18 cellular contexts compared by ENCODE assay signal in genomic region chr1:60916926-60917325, GRCh38.
DNase-seq lines count a peak whose midpoint lies in the region; ATAC-seq, FAIRE-seq and TF ChIP-seq lines count a peak whose summit lies in the region.
"Had no signal": no experiment of that assay in that cellular context is flagged by ENCODE, and none has a peak within 500 bp of the region (broad histone marks: within the 10 kb centered on the region; RNA-seq: fewer than 3 reads in every experiment).

No MANE protein-coding gene starts in this region.

- DNase-seq in DMS 273 treated with DMSO at 0.1 percent for 48 hours (lab: John Stamatoyannopoulos, UW): peak; percentile 91
- peak; percentile 28 for DNase-seq in NCI-H2107 (lab: John Stamatoyannopoulos, UW)
- DNase-seq in NCI-H524 (lab: John Stamatoyannopoulos, UW): peak; percentile 93 to 98
- DNase-seq in neural progenitor cell (ENCODE audit: low spot score): peak; percentile 85
- DNase-seq in NCI-H1105 (lab: John Stamatoyannopoulos, UW): no peak
- no peak for DNase-seq in GM13976 (ENCODE audit: low spot score)
- DNase-seq in pancreas: no peak
- DNase-seq: Calu3; CD4-positive, alpha-beta memory T cell; DMS79 treated with DMSO at 0.1 percent for 48 hours; NCI-H146; NCI-H526; SW 1271 had no signal

- intact Hi-C loops in pancreas (cut with DNase I): no loop called here

- H4K20me1 ChIP-seq in neural progenitor cell (ENCODE audit: low read depth): peaks cover 14% of the 10 kb centered on the region

- H3K4me3 Mint-ChIP-seq in neural progenitor cell: no peak overlapping the region
- H3K4me3 Mint-ChIP-seq: CD4-positive, alpha-beta memory T cell; GM23338 had no signal

- no peak for ATAC-seq in pancreas
- ATAC-seq: GM12878, GM23338 had no signal

- H3K36me3 ChIP-seq in neural progenitor cell (no peaks in the 10 kb centered on the region), pancreas (no peaks in the 10 kb centered on the region)
- H3K36me3 ChIP-seq: SJSA1 had no signal

- H3K4me2 ChIP-seq in neural progenitor cell: peak overlapping the region; percentile 52
- H3K4me2 ChIP-seq: GM23338 had no signal

- H3K27me3 Mint-ChIP-seq in neural progenitor cell (ENCODE audit: insufficient read depth, low read depth): peaks cover 22% of the 10 kb centered on the region

- H3K4me1 Mint-ChIP-seq in neural progenitor cell: peaks cover 41% of the 10 kb centered on the region
- H3K4me1 Mint-ChIP-seq: CD4-positive, alpha-beta memory T cell had no signal

- no peaks in the 10 kb centered on the region for H3K36me3 Mint-ChIP-seq in neural progenitor cell
- H3K36me3 Mint-ChIP-seq: CD4-positive, alpha-beta memory T cell had no signal

- peaks cover 4% of the 10 kb centered on the region for H3K9me3 Mint-ChIP-seq in neural progenitor cell
- H3K9me3 Mint-ChIP-seq: GM23338 had no signal

- H3K27ac Mint-ChIP-seq in neural progenitor cell: no peak overlapping the region
- H3K27ac Mint-ChIP-seq: CD4-positive, alpha-beta memory T cell; GM23338 had no signal

- H3K27me3 ChIP-seq in neural progenitor cell (peaks cover 46% of the 10 kb centered on the region), pancreas (no peaks in the 10 kb centered on the region)
- H3K27me3 ChIP-seq: SJSA1 had no signal

- in situ Hi-C loops in GM13976 (cut with MboI; ENCODE audit: low sequenced_read_pairs, unreplicated experiment): no loop called here

- H3K27ac ChIP-seq in neural progenitor cell: no peak overlapping the region
- H3K27ac ChIP-seq in pancreas: no peak overlapping the region
- H3K27ac ChIP-seq: SJSA1 had no signal

- H2AFZ ChIP-seq in neural progenitor cell (replicated peaks): no peak overlapping the region

- no peak overlapping the region for H3K9ac ChIP-seq in neural progenitor cell

- H3K4me1 ChIP-seq in neural progenitor cell (peaks cover 44% of the 10 kb centered on the region), pancreas (no peaks in the 10 kb centered on the region)
- H3K4me1 ChIP-seq: SJSA1 had no signal

- WGBS in pancreas, 2 donors: 90 to 95% methylated on average over 9 of the region's 9 CpGs

- H3K9me3 ChIP-seq in neural progenitor cell (ENCODE audit: low read depth): no peaks in the 10 kb centered on the region
- H3K9me3 ChIP-seq in pancreas: no peaks in the 10 kb centered on the region
- H3K9me3 ChIP-seq: SJSA1 had no signal

- FAIRE-seq in pancreas (lab: Jason Lieb, UNC): no peak
- FAIRE-seq: G401.6, GM12878, GM18507 had no signal

- TF ChIP-seq CTCF in neural progenitor cell (IDR thresholded peaks at IDR 0.05): no peak
- no peak for TF ChIP-seq CTCF in GM13976 (IDR thresholded peaks at IDR 0.05; ENCODE audit: borderline replicate concordance, control extremely low read depth, extremely low read depth, insufficient read depth, missing control alignments)
- no peak for TF ChIP-seq CTCF in pancreas (IDR thresholded peaks at IDR 0.05)

- H3K4me3 ChIP-seq in neural progenitor cell (no peak overlapping the region), pancreas (no peak overlapping the region)
- H3K4me3 ChIP-seq: GM12878, GM23338, SJSA1 had no signal

- peaks cover 22% of the 10 kb centered on the region for H3F3A ChIP-seq in neural progenitor cell (ENCODE audit: low read depth)

- H3K79me2 ChIP-seq in neural progenitor cell (ENCODE audit: low read depth): no peaks in the 10 kb centered on the region

Comparison
In these comparisons a context has a peak if more than half of its experiments do, and no peak if none do; other contexts are left out.
1. DNase-seq: peak in DMS 273 treated with DMSO at 0.1 percent for 48 hours (single experiment), NCI-H2107 (single experiment), NCI-H524 (2 of 2) and neural progenitor cell (single experiment); none in NCI-H1105 (single experiment), GM13976 (single experiment) and pancreas (0 of 6).